Comparison of ENCODE assay signal across 11 cellular contexts in the genomic region with DNA sequence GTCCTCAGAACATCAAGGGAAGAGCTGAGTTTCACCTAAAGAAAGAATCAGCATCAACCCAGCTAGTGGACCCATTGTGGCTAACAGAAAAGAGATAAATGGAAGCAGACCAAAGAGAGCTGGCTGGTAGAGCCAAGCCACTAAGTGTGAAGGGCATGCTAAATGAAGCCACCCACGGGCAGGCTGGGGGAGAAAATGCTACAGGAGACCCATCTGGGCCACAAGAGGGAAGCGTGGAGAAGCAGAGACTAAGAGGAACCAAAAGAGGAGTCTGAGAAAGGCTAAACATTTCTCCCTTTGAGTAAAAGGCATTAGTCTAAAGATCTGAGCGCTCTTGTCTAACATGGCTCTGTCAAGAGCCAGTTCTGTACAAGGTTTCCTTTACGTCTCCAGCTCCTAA. TPM values are rescaled to one million over a fixed set of nuclear protein-coding genes. Genes with fewer than 3 reads are reported as not detected.
DNase-seq lines count a peak whose midpoint lies in the region; ATAC-seq and TF ChIP-seq lines count a peak whose summit lies in the region.
"Had no signal": no experiment of that assay in that cellular context is flagged by ENCODE, and none has a peak within 500 bp of the region (broad histone marks: within the 10 kb centered on the region; RNA-seq: fewer than 3 reads in every experiment).

No MANE protein-coding gene starts in this region.

- RAD21 ChIA-PET in HCT116 (lab: Charles Lee; ENCODE audit: low non-redundant PET in 1 of 2, low total read pairs in 2 of 2, uncharacterized antibody in 2 of 2, unreplicated experiment in 2 of 2), result no interaction called here

- no TSS peak for BruUV-seq in HCT116 (replicated peaks; lab: Mats Ljungman, UMichigan)

- H3K4me2 ChIP-seq in HCT116 (ENCODE audit: low read length), result no peak overlapping the region

- no peaks in the 10 kb centered on the region for H4K20me1 ChIP-seq in HCT116 (ENCODE audit: insufficient read depth)

- DNase-seq in activated T-cell treated with anti-CD3 and anti-CD28 coated beads, Interleukin-2, amount 50 U/mL, for 24 hours, result no peak
- DNase-seq in activated T-cell treated with anti-CD3 and anti-CD28 coated beads, Interleukin-2, amount 50 U/mL, for 4 hours, result no peak
- DNase-seq in HCT116 (ENCODE audit: low read depth, low spot score), result no peak
- DNase-seq in SK-MEL-5 (ENCODE audit: low read depth, low spot score), result peak; percentile 27
- no peak for DNase-seq in nephron progenitor cell
- no peak for DNase-seq in ureter (ENCODE audit: low spot score)
- DNase-seq in activated gamma-delta T cell treated with Interleukin-2 at 50 U/mL for 16 hours, result no peak
- no peak for DNase-seq in stomach
- DNase-seq: DMS79 treated with DMSO at 0.1 percent for 48 hours had no signal

- H3K4me1 ChIP-seq in HCT116 (ENCODE audit: control insufficient read depth in 1 of 2, insufficient read depth in 2 of 2, low read length in 2 of 2) (no peaks in the 10 kb centered on the region), stomach (peaks cover 0 to 27% (median 13%) of the 10 kb centered on the region in 4 donors)

- peaks cover 67% of the 10 kb centered on the region for H3K79me2 ChIP-seq in HCT116 (ENCODE audit: insufficient read depth, low read length)

- H3K4me3 ChIP-seq in HCT116 (replicated peaks in 1 of 2; ENCODE audit: low read depth in 1 of 2, low read length in 2 of 2) (no peak overlapping the region), stomach (no peak overlapping the region)

- H3K27ac ChIP-seq in HCT116 (ENCODE audit: low read depth, low read length) (no peak overlapping the region), stomach (no peak overlapping the region)

- no peak for TF ChIP-seq POLR2A in HCT116 (IDR thresholded peaks at IDR 0.05; ENCODE audit: borderline replicate concordance, extremely low read depth, insufficient read depth, insufficient read length)
- TF ChIP-seq POLR2A in stomach (IDR thresholded peaks at IDR 0.05), result no peak

- CTCF ChIA-PET in HCT116 (lab: Charles Lee), result no interaction called here

- no peak overlapping the region for H2AFZ ChIP-seq in HCT116 (ENCODE audit: low read depth, low read length, poor library complexity, severe bottlenecking)

- H3K36me3 ChIP-seq in HCT116 (ENCODE audit: control insufficient read depth in 1 of 2, insufficient read depth in 2 of 2, low read length in 2 of 2) (peaks cover 10 to 22% of the 10 kb centered on the region in 2 experiments; a peak in 3 of 4 replicates), stomach (peaks cover 0 to 59% (median 50%) of the 10 kb centered on the region in 4 donors)

- H3K9me3 Mint-ChIP-seq in activated T-cell treated with anti-CD3 and anti-CD28 coated beads, Interleukin-2, amount 50 U/mL, for 24 hours, result no peaks in the 10 kb centered on the region
- H3K9me3 Mint-ChIP-seq in activated T-cell treated with anti-CD3 and anti-CD28 coated beads, Interleukin-2, amount 50 U/mL, for 4 hours, result no peaks in the 10 kb centered on the region
- H3K9me3 Mint-ChIP-seq in nephron progenitor cell, result no peaks in the 10 kb centered on the region
- H3K9me3 Mint-ChIP-seq: nephron had no signal

- H3K9ac ChIP-seq in HCT116 (ENCODE audit: low read length), result no peak overlapping the region

- H3K4me1 Mint-ChIP-seq in activated T-cell treated with anti-CD3 and anti-CD28 coated beads, Interleukin-2, amount 50 U/mL, for 24 hours (ENCODE audit: low read depth), result peaks cover 51% of the 10 kb centered on the region
- peaks cover 39% of the 10 kb centered on the region for H3K4me1 Mint-ChIP-seq in activated T-cell treated with anti-CD3 and anti-CD28 coated beads, Interleukin-2, amount 50 U/mL, for 4 hours (ENCODE audit: low read depth)
- H3K4me1 Mint-ChIP-seq in nephron progenitor cell, result peaks cover 8% of the 10 kb centered on the region
- H3K4me1 Mint-ChIP-seq: nephron had no signal

- H3K27ac Mint-ChIP-seq in activated T-cell treated with anti-CD3 and anti-CD28 coated beads, Interleukin-2, amount 50 U/mL, for 24 hours, result peak overlapping the region; percentile 73
- peak overlapping the region; percentile 39 for H3K27ac Mint-ChIP-seq in nephron progenitor cell
- H3K27ac Mint-ChIP-seq: nephron had no signal

- H3K36me3 Mint-ChIP-seq in activated T-cell treated with anti-CD3 and anti-CD28 coated beads, Interleukin-2, amount 50 U/mL, for 24 hours (ENCODE audit: low read depth), result peaks cover 73% of the 10 kb centered on the region
- peaks cover 37% of the 10 kb centered on the region for H3K36me3 Mint-ChIP-seq in activated T-cell treated with anti-CD3 and anti-CD28 coated beads, Interleukin-2, amount 50 U/mL, for 4 hours (ENCODE audit: insufficient read depth)
- peaks cover 35% of the 10 kb centered on the region for H3K36me3 Mint-ChIP-seq in nephron progenitor cell (ENCODE audit: low read depth)

- H3K27me3 Mint-ChIP-seq in activated T-cell treated with anti-CD3 and anti-CD28 coated beads, Interleukin-2, amount 50 U/mL, for 24 hours, result no peaks in the 10 kb centered on the region
- H3K27me3 Mint-ChIP-seq in activated T-cell treated with anti-CD3 and anti-CD28 coated beads, Interleukin-2, amount 50 U/mL, for 4 hours (ENCODE audit: low read depth), result no peaks in the 10 kb centered on the region
- no peaks in the 10 kb centered on the region for H3K27me3 Mint-ChIP-seq in nephron progenitor cell (ENCODE audit: low read depth, poor library complexity)

- no peak overlapping the region for H3K4me3 Mint-ChIP-seq in activated T-cell treated with anti-CD3 and anti-CD28 coated beads, Interleukin-2, amount 50 U/mL, for 24 hours
- H3K4me3 Mint-ChIP-seq in activated T-cell treated with anti-CD3 and anti-CD28 coated beads, Interleukin-2, amount 50 U/mL, for 4 hours, result no peak overlapping the region
- H3K4me3 Mint-ChIP-seq in nephron progenitor cell, result no peak overlapping the region
- H3K4me3 Mint-ChIP-seq: nephron had no signal

- POLR2A ChIA-PET in HCT116 (lab: Charles Lee), result no interaction called here

- H3K9me2 ChIP-seq in HCT116 (ENCODE audit: insufficient read depth), result no peaks in the 10 kb centered on the region

- no peak for ATAC-seq in activated T-cell treated with anti-CD3 and anti-CD28 coated beads, Interleukin-2, amount 50 U/mL, for 4 hours
- peak; percentile 66 for ATAC-seq in HCT116
- ATAC-seq: esophagus mucosa had no signal

- no peak for TF ChIP-seq RAD21 in HCT116 (IDR thresholded peaks at IDR 0.05; ENCODE audit: low read depth)

- H3K9me3 ChIP-seq in HCT116 (ENCODE audit: control insufficient read depth in 1 of 2, insufficient read depth in 1 of 2, low read depth in 1 of 2, low read length in 2 of 2) (no peaks in the 10 kb centered on the region), stomach (no peaks in the 10 kb centered on the region)

- intact Hi-C loops in HCT116 (cut with micrococcal nuclease), result loop anchor here (5.0 kb wide), 1 partner anchor 86 kb away; no protein-coding TSS in a partner anchor
- intact Hi-C loops in stomach (cut with DNase I; ENCODE audit: low total_unique reads), result no loop called here

- peak in 2 of 3 experiments; percentile 24 to 36; a peak in 3 of 6 replicates for TF ChIP-seq CTCF in HCT116 (IDR thresholded peaks at IDR 0.05 in 2 of 3, conservative IDR thresholded peaks at IDR 0.05 in 1 of 3; ENCODE audit: borderline replicate concordance in 1 of 3, insufficient read depth in 1 of 3, low read depth in 2 of 3, low read length in 2 of 3)
- TF ChIP-seq CTCF in nephron progenitor cell (IDR thresholded peaks at IDR 0.05), result no peak
- no peak for TF ChIP-seq CTCF in stomach (IDR thresholded peaks at IDR 0.05)

- 86 to 94% (median 89%) methylated on average over 4 of the region's 4 CpGs for WGBS in stomach, 5 donors

- in situ Hi-C loops in SK-MEL-5 (cut with HindIII; ENCODE audit: low pct_unique_long_range_greater_than_20kb, low sequenced_read_pairs), result no loop called here

- no peaks in the 10 kb centered on the region for H3K27me3 ChIP-seq in HCT116 (ENCODE audit: insufficient read depth, low read length)
- H3K27me3 ChIP-seq in stomach, result no peaks in the 10 kb centered on the region

- TF ChIP-seq EP300 in stomach (IDR thresholded peaks at IDR 0.05), result no peak

TF ChIP-seq in HCT116, 20 proteins besides CTCF, POLR2A, EP300 and RAD21:
- TF ChIP-seq TCF7L2 (IDR thresholded peaks at IDR 0.05; ENCODE audit: borderline replicate concordance, extremely low read depth, insufficient read depth, insufficient read length), result no peak
- TF ChIP-seq SP1 (IDR thresholded peaks at IDR 0.05; ENCODE audit: low read depth), result no peak
- TF ChIP-seq ZFX (IDR thresholded peaks at IDR 0.05), result no peak
- TF ChIP-seq ELF1 (IDR thresholded peaks at IDR 0.05; ENCODE audit: borderline replicate concordance, low read depth), result no peak
- TF ChIP-seq, protein P1, sequence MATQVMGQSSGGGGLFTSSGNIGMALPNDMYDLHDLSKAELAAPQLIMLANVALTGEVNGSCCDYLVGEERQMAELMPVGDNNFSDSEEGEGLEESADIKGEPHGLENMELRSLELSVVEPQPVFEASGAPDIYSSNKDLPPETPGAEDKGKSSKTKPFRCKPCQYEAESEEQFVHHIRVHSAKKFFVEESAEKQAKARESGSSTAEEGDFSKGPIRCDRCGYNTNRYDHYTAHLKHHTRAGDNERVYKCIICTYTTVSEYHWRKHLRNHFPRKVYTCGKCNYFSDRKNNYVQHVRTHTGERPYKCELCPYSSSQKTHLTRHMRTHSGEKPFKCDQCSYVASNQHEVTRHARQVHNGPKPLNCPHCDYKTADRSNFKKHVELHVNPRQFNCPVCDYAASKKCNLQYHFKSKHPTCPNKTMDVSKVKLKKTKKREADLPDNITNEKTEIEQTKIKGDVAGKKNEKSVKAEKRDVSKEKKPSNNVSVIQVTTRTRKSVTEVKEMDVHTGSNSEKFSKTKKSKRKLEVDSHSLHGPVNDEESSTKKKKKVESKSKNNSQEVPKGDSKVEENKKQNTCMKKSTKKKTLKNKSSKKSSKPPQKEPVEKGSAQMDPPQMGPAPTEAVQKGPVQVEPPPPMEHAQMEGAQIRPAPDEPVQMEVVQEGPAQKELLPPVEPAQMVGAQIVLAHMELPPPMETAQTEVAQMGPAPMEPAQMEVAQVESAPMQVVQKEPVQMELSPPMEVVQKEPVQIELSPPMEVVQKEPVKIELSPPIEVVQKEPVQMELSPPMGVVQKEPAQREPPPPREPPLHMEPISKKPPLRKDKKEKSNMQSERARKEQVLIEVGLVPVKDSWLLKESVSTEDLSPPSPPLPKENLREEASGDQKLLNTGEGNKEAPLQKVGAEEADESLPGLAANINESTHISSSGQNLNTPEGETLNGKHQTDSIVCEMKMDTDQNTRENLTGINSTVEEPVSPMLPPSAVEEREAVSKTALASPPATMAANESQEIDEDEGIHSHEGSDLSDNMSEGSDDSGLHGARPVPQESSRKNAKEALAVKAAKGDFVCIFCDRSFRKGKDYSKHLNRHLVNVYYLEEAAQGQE (IDR thresholded peaks at IDR 0.05; ENCODE audit: low read depth), result no peak

RNA-seq across cellular contexts. Expression of a gene that starts 15.8 kb away (rescaled TPM):
- total RNA-seq in activated T-cell treated with anti-CD3 and anti-CD28 coated beads, Interleukin-2, amount 50 U/mL, for 4 hours, result 10 to 100 TPM; 30.7 to 33.4 (median 32.5) TPM
- 24.7 TPM for total RNA-seq in HCT116 (2021; ENCODE audit: unreplicated experiment)
- polyA plus RNA-seq in HCT116 (2012), result 7.5 and 11.3 TPM in 2 replicates
- total RNA-seq in SK-MEL-5 (2014; rRNA removed; shearing (Covaris generic)), result 11.5 and 14.1 TPM in 2 replicates
- polyA plus RNA-seq in SK-MEL-5 (2015; cell fraction: cytosol; rRNA removed), result 11.3 and 13.6 TPM in 2 replicates
- polyA plus RNA-seq in SK-MEL-5 (2015; cell fraction: nucleus; rRNA removed), result 21.1 and 22.5 TPM in 2 replicates
- 22.3 TPM for total RNA-seq in ureter
- 10 to 100 TPM in 3 of 5 donors, 1 to 10 TPM in 2; 2.9 to 24.0 (median 17.0) TPM for total RNA-seq in stomach
- polyA plus RNA-seq in stomach, result 10 to 100 TPM in 1 of 3 donors, 1 to 10 TPM in 2; 6.5 to 14.8 (median 8.2) TPM

Comparison
In these comparisons a context has a peak if more than half of its experiments do, and no peak if none do; other contexts are left out.
1. CTCF ChIP-seq: peak in HCT116 (2 of 3); none in nephron progenitor cell (single experiment) and stomach (0 of 7).